In the genomic region with DNA sequence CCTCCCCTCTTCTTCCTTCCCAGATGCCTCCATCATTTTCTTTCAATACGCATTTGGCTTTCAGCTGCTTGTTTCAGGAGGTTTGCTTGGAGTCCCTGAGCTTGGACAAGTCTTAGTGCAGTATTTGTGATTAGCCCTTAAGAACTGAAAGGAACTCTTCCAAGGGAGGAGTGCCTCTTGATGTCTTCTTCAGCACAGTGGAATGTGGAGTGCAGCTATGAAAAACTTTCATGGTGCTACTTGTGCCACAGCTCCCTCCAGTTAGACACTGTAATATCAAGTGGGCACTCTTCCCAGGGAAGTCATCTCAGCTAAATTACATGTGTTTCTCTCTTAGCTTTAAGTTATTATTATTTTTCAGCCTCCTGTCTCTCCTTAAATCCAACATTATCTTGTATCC, we compare ENCODE assay signal across 18 cellular contexts.
"Had no signal": no experiment of that assay in that cellular context is flagged by ENCODE, and none has a peak within 500 bp of the region (broad histone marks: within the 10 kb centered on the region; RNA-seq: fewer than 3 reads in every experiment).

No MANE protein-coding gene starts in this region.

- H3K4me2 ChIP-seq: smooth muscle cell had no signal

- H3K27ac ChIP-seq: breast epithelium, left ventricle myocardium inferior, right atrium auricular region had no signal

- H3K27me3 Mint-ChIP-seq: activated CD4-positive, alpha-beta T cell treated with anti-CD3 and anti-CD28 coated beads, Interleukin-2, amount 10 ng/mL, durations not matched to agents 7 days and 5 days; activated naive CD8-positive, alpha-beta T cell treated with anti-CD3 and anti-CD28 coated beads for 36 hours; progenitor cell of endocrine pancreas had no signal

- H3K27me3 ChIP-seq: breast epithelium, right atrium auricular region had no signal

- DNase-seq: activated CD4-positive, alpha-beta T cell treated with anti-CD3 and anti-CD28 coated beads, Interleukin-2, amount 10 ng/mL, durations not matched to agents 7 days and 5 days; activated CD4-positive, CD25-positive, alpha-beta regulatory T cell; activated CD8-positive, alpha-beta memory T cell treated with anti-CD3 and anti-CD28 coated beads, Interleukin-2, amount 50 U/mL, for 48 hours; activated naive CD8-positive, alpha-beta T cell treated with anti-CD3 and anti-CD28 coated beads for 36 hours; activated T-cell treated with anti-CD3 and anti-CD28 coated beads, Interleukin-2, amount 50 U/mL, for 72 hours; dermis blood vessel endothelial cell; erythroblast; hippocampal formation; kidney; left ventricle myocardium inferior; mesendoderm; occipital lobe; stimulated activated naive CD8-positive, alpha-beta T cell treated with anti-CD3 and anti-CD28 coated beads, Interleukin-15, Interleukin-2, amounts not matched to agents 100 U/mL and 50 U/mL, for 24 hours had no signal

- H3K4me1 ChIP-seq: breast epithelium, left ventricle myocardium inferior, right atrium auricular region had no signal

- H3K36me3 ChIP-seq: breast epithelium, left ventricle myocardium inferior, right atrium auricular region had no signal

- H3K27ac Mint-ChIP-seq: activated CD4-positive, alpha-beta T cell treated with anti-CD3 and anti-CD28 coated beads, Interleukin-2, amount 10 ng/mL, durations not matched to agents 7 days and 5 days; activated naive CD8-positive, alpha-beta T cell treated with anti-CD3 and anti-CD28 coated beads for 36 hours; activated T-cell treated with anti-CD3 and anti-CD28 coated beads, Interleukin-2, amount 50 U/mL, for 72 hours; natural killer cell treated with Interleukin-12 subunit alpha and Interleukin-12 subunit beta and Interleukin-15 and Interleukin-18, amount 100 ng/mL, for 72 hours; progenitor cell of endocrine pancreas had no signal

- H3K9me3 ChIP-seq: right atrium auricular region had no signal

- H3K4me3 ChIP-seq: breast epithelium, left ventricle myocardium inferior, right atrium auricular region, smooth muscle cell had no signal

- ATAC-seq: activated T-cell treated with anti-CD3 and anti-CD28 coated beads, Interleukin-2, amount 50 U/mL, for 72 hours; natural killer cell treated with Interleukin-12 subunit alpha and Interleukin-12 subunit beta and Interleukin-15 and Interleukin-18, amount 100 ng/mL, for 72 hours; stimulated activated naive CD8-positive, alpha-beta T cell treated with anti-CD3 and anti-CD28 coated beads, Interleukin-15, Interleukin-2, amounts not matched to agents 100 U/mL and 50 U/mL, for 24 hours had no signal

- H3K4me3 Mint-ChIP-seq: activated CD4-positive, alpha-beta T cell treated with anti-CD3 and anti-CD28 coated beads, Interleukin-2, amount 10 ng/mL, durations not matched to agents 7 days and 5 days; activated naive CD8-positive, alpha-beta T cell treated with anti-CD3 and anti-CD28 coated beads for 36 hours; activated T-cell treated with anti-CD3 and anti-CD28 coated beads, Interleukin-2, amount 50 U/mL, for 72 hours; natural killer cell treated with Interleukin-12 subunit alpha and Interleukin-12 subunit beta and Interleukin-15 and Interleukin-18, amount 100 ng/mL, for 72 hours had no signal
